In the genomic region with DNA sequence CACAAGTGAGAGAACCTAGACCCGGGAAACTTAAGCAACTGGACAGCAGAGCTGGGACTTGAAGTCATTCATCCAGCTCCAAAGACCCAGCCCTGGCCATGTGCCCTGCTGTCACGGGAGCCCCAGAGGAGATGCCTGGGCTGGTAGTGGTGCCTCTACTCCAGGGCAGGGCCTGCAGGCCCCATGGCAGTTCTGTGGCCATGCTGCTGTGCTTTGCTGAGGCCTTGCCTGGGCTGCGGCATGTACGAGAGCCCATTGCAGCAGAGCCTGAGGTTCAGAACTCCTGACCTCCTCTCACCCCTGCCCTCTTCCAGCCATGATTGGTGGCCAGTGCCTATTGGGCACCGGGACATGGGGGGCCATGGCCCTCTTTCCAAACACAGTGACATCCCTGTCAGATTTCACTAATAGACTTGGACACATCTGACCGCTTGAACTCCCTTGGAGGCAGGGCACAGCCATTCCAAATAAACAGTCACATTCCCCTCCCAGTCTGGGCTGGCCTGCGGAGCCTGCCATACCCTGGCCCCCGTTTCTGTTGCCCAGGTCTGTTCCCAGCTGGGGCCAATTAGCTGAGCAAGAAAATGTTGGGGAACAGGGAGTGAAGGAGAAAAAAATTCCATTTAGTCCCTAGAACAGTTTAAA, we compare ENCODE assay signal across 25 cellular contexts.
DNase-seq lines count a peak whose midpoint lies in the region; ATAC-seq and TF ChIP-seq lines count a peak whose summit lies in the region.
"Had no signal": no experiment of that assay in that cellular context is flagged by ENCODE, and none has a peak within 500 bp of the region (broad histone marks: within the 10 kb centered on the region; RNA-seq: fewer than 3 reads in every experiment).

No MANE protein-coding gene starts in this region.

- DNase-seq in activated CD8-positive, alpha-beta memory T cell treated with anti-CD3 and anti-CD28 coated beads for 24 hours, result peak; percentile 35
- DNase-seq in activated CD8-positive, alpha-beta memory T cell treated with anti-CD3 and anti-CD28 coated beads, Interleukin-2, amount 50 U/mL, for 4 hours, result no peak
- DNase-seq in coronary artery (ENCODE audit: low spot score) (peak; percentile 45), neuronal stem cell (ENCODE audit: low spot score) (no peak), mesenchymal stem cell (no peak), prostate gland (ENCODE audit: low spot score) (no peak), NCI-H1048 (lab: John Stamatoyannopoulos, UW) (no peak)
- no peak for DNase-seq in stimulated activated effector memory CD8-positive, alpha-beta T cell treated with anti-CD3 and anti-CD28 coated beads, Interleukin-12 subunit alpha, Interleukin-12 subunit beta, amount 100 ng/mL, for 72 hours (ENCODE audit: low spot score in 2 of 2)
- DNase-seq: 8988T; ACHN; BE2C; Karpas-422; NCI-H1092 treated with DMSO at 0.1 percent for 48 hours; NCI-H1436; NCI-H187; NCI-H2081 treated with DMSO at 0.1 percent for 48 hours; NCI-H2171; NCI-H446; NCI-H524 treated with DMSO at 0.1 percent for 48 hours; NCI-H774; NK-92 treated with Interleukin-12 subunit alpha and Interleukin-12 subunit beta, amount 100 ng/mL, for 24 hours; PC-9; SJCRH30 had no signal

- H4K91ac ChIP-seq in neuronal stem cell (ENCODE audit: low read depth, low read length, poor library complexity) (no peak overlapping the region), mesenchymal stem cell (ENCODE audit: low read length) (no peak overlapping the region)

- H3K36me3 Mint-ChIP-seq in stimulated activated effector memory CD8-positive, alpha-beta T cell treated with anti-CD3 and anti-CD28 coated beads, Interleukin-12 subunit alpha, Interleukin-12 subunit beta, amount 100 ng/mL, for 72 hours, result peaks cover 11% of the 10 kb centered on the region

- H2BK12ac ChIP-seq in neuronal stem cell (ENCODE audit: low read length) (no peak overlapping the region), mesenchymal stem cell (ENCODE audit: low read length in 2 of 2) (no peak overlapping the region)

- H3K4me1 ChIP-seq in neuronal stem cell (ENCODE audit: control insufficient read depth in 2 of 2, insufficient read depth in 1 of 2, low read depth in 1 of 2, low read length in 2 of 2) (peaks cover 0 to 3% of the 10 kb centered on the region in 2 donors), mesenchymal stem cell (ENCODE audit: control insufficient read depth, insufficient read depth, low read depth, low read length) (peaks cover 9% of the 10 kb centered on the region), prostate gland (replicated peaks) (no peaks in the 10 kb centered on the region)

- peak overlapping the region; percentile 14 for H2AK5ac ChIP-seq in neuronal stem cell (ENCODE audit: low read depth, low read length)
- no peak overlapping the region for H2AK5ac ChIP-seq in mesenchymal stem cell (ENCODE audit: low read length, severe bottlenecking)

- H3K4me3 ChIP-seq in coronary artery (no peak overlapping the region), neuronal stem cell (ENCODE audit: low read length in 2 of 2) (no peak overlapping the region), mesenchymal stem cell (ENCODE audit: insufficient read depth in 1 of 2, low read depth in 1 of 2, low read length in 2 of 2) (no peak overlapping the region), prostate gland (no peak overlapping the region)
- H3K4me3 ChIP-seq: PC-9, SJCRH30 had no signal

- H3K4me2 ChIP-seq in neuronal stem cell (ENCODE audit: insufficient read depth, low read length, poor library complexity, severe bottlenecking), result no peak overlapping the region
- no peak overlapping the region for H3K4me2 ChIP-seq in mesenchymal stem cell (ENCODE audit: low read length, poor library complexity, severe bottlenecking)
- H3K4me2 ChIP-seq: PC-9 had no signal

- H3K4ac ChIP-seq in neuronal stem cell (ENCODE audit: low read length) (no peak overlapping the region), mesenchymal stem cell (ENCODE audit: low read depth in 1 of 2, low read length in 2 of 2) (no peak overlapping the region)

- H3K9me3 ChIP-seq in neuronal stem cell (replicated peaks in 1 of 2; ENCODE audit: control insufficient read depth in 2 of 2, insufficient read depth in 1 of 2, low read depth in 1 of 2, low read length in 2 of 2), result no peaks in the 10 kb centered on the region
- no peaks in the 10 kb centered on the region for H3K9me3 ChIP-seq in mesenchymal stem cell (ENCODE audit: control insufficient read depth, low read length)
- no peaks in the 10 kb centered on the region for H3K9me3 ChIP-seq in prostate gland
- H3K9me3 ChIP-seq: BE2C, SJCRH30 had no signal

- no peak overlapping the region for H3K4me3 Mint-ChIP-seq in stimulated activated effector memory CD8-positive, alpha-beta T cell treated with anti-CD3 and anti-CD28 coated beads, Interleukin-12 subunit alpha, Interleukin-12 subunit beta, amount 100 ng/mL, for 72 hours
- H3K4me3 Mint-ChIP-seq: CD14-positive monocyte had no signal

- H3K36me3 ChIP-seq in neuronal stem cell (replicated peaks in 1 of 2; ENCODE audit: control insufficient read depth in 2 of 2, insufficient read depth in 2 of 2, low read length in 2 of 2) (peaks cover 0 to 14% of the 10 kb centered on the region in 2 donors), mesenchymal stem cell (ENCODE audit: control insufficient read depth in 1 of 2, insufficient read depth in 2 of 2, low read depth in 1 of 2, low read length in 2 of 2) (peaks cover 0 to 14% of the 10 kb centered on the region in 2 experiments), prostate gland (no peaks in the 10 kb centered on the region)
- H3K36me3 ChIP-seq: SJCRH30 had no signal

- H3K27me3 ChIP-seq in neuronal stem cell (ENCODE audit: control insufficient read depth in 3 of 3, insufficient read depth in 3 of 3, low read depth in 1 of 3, low read length in 3 of 3) (no peaks in the 10 kb centered on the region), mesenchymal stem cell (ENCODE audit: control insufficient read depth in 1 of 2, insufficient read depth in 1 of 2, low read length in 2 of 2) (no peaks in the 10 kb centered on the region), prostate gland (replicated peaks; ENCODE audit: insufficient read depth) (no peaks in the 10 kb centered on the region)
- H3K27me3 ChIP-seq: BE2C, SJCRH30 had no signal

- no peaks in the 10 kb centered on the region for H3K4me1 Mint-ChIP-seq in stimulated activated effector memory CD8-positive, alpha-beta T cell treated with anti-CD3 and anti-CD28 coated beads, Interleukin-12 subunit alpha, Interleukin-12 subunit beta, amount 100 ng/mL, for 72 hours
- H3K4me1 Mint-ChIP-seq: CD14-positive monocyte had no signal

- H3K9ac ChIP-seq in neuronal stem cell (ENCODE audit: low read depth, low read length, poor library complexity) (no peak overlapping the region), mesenchymal stem cell (ENCODE audit: low read length) (no peak overlapping the region)

- no peak overlapping the region for H3K14ac ChIP-seq in neuronal stem cell (ENCODE audit: low read length)
- H3K14ac ChIP-seq in mesenchymal stem cell (ENCODE audit: low read length in 2 of 2), result no peak overlapping the region

- WGBS in neuronal stem cell (ENCODE audit: extremely low coverage in 2 of 2, insufficient read length in 2 of 2, insufficient replicate concordance in 1 of 2), 2 donors, result no CpG with 5 or more reads among the region's 8 CpGs
- WGBS in mesenchymal stem cell, result 88% methylated on average over 7 of the region's 8 CpGs
- 87% methylated on average over 8 of the region's 8 CpGs for WGBS in prostate gland

- H2AFZ ChIP-seq in neuronal stem cell (ENCODE audit: low read length), result no peak overlapping the region
- no peak overlapping the region for H2AFZ ChIP-seq in mesenchymal stem cell (ENCODE audit: low read depth, low read length)
- H2AFZ ChIP-seq: PC-9 had no signal

- H3K27ac ChIP-seq in coronary artery, result no peak overlapping the region
- no peak overlapping the region for H3K27ac ChIP-seq in neuronal stem cell (replicated peaks; ENCODE audit: low read length)
- no peak overlapping the region for H3K27ac ChIP-seq in mesenchymal stem cell (ENCODE audit: low read length, poor library complexity, severe bottlenecking)
- no peak overlapping the region for H3K27ac ChIP-seq in prostate gland
- H3K27ac ChIP-seq: SJCRH30 had no signal

- H3K23ac ChIP-seq in neuronal stem cell (ENCODE audit: low read depth, low read length, poor library complexity) (no peak overlapping the region), mesenchymal stem cell (ENCODE audit: low read length in 2 of 2) (no peak overlapping the region)

- no peak overlapping the region for H2BK120ac ChIP-seq in neuronal stem cell (ENCODE audit: low read depth, low read length)
- no peak overlapping the region for H2BK120ac ChIP-seq in mesenchymal stem cell (ENCODE audit: low read depth, low read length)

- H4K8ac ChIP-seq in neuronal stem cell (ENCODE audit: low read depth, low read length) (no peak overlapping the region), mesenchymal stem cell (ENCODE audit: low read length) (no peak overlapping the region)

- ATAC-seq in stimulated activated effector memory CD8-positive, alpha-beta T cell treated with anti-CD3 and anti-CD28 coated beads, Interleukin-12 subunit alpha, Interleukin-12 subunit beta, amount 100 ng/mL, for 72 hours, result no peak
- ATAC-seq: Right ventricle myocardium inferior had no signal

- H2BK15ac ChIP-seq in neuronal stem cell (ENCODE audit: low read length) (no peak overlapping the region), mesenchymal stem cell (ENCODE audit: low read depth, poor library complexity, severe bottlenecking) (no peak overlapping the region)

- H3K79me1 ChIP-seq in neuronal stem cell (ENCODE audit: low read depth, low read length) (no peaks in the 10 kb centered on the region), mesenchymal stem cell (replicated peaks; ENCODE audit: low read length, poor library complexity, severe bottlenecking) (no peaks in the 10 kb centered on the region)

- no peak for TF ChIP-seq CTCF in coronary artery (IDR thresholded peaks at IDR 0.05)
- no peak for TF ChIP-seq CTCF in prostate gland (IDR thresholded peaks at IDR 0.05)

- H3K9me3 Mint-ChIP-seq in stimulated activated effector memory CD8-positive, alpha-beta T cell treated with anti-CD3 and anti-CD28 coated beads, Interleukin-12 subunit alpha, Interleukin-12 subunit beta, amount 100 ng/mL, for 72 hours, result no peaks in the 10 kb centered on the region
- H3K9me3 Mint-ChIP-seq: CD14-positive monocyte had no signal

- H2BK5ac ChIP-seq in neuronal stem cell (ENCODE audit: low read length), result no peak overlapping the region
- H2BK5ac ChIP-seq in mesenchymal stem cell (ENCODE audit: low read depth, low read length, poor library complexity, severe bottlenecking), result no peak overlapping the region

- H3K27ac Mint-ChIP-seq in stimulated activated effector memory CD8-positive, alpha-beta T cell treated with anti-CD3 and anti-CD28 coated beads, Interleukin-12 subunit alpha, Interleukin-12 subunit beta, amount 100 ng/mL, for 72 hours, result peak overlapping the region; percentile 34

- H3K18ac ChIP-seq in neuronal stem cell (ENCODE audit: low read length), result no peak overlapping the region
- no peak overlapping the region for H3K18ac ChIP-seq in mesenchymal stem cell (ENCODE audit: low read depth in 1 of 2, low read length in 2 of 2)

- intact Hi-C loops in prostate gland (cut with DNase I), result no loop called here

- no peak for TF ChIP-seq POLR2A in prostate gland (IDR thresholded peaks at IDR 0.05)

Comparison
In these comparisons a context has a peak if more than half of its experiments do, and no peak if none do; other contexts are left out.
1. DNase-seq: peak in activated CD8-positive, alpha-beta memory T cell treated with anti-CD3 and anti-CD28 coated beads for 24 hours (single experiment) and coronary artery (single experiment); none in activated CD8-positive, alpha-beta memory T cell treated with anti-CD3 and anti-CD28 coated beads, Interleukin-2, amount 50 U/mL, for 4 hours (single experiment), neuronal stem cell (single experiment), stimulated activated effector memory CD8-positive, alpha-beta T cell treated with anti-CD3 and anti-CD28 coated beads, Interleukin-12 subunit alpha, Interleukin-12 subunit beta, amount 100 ng/mL, for 72 hours (0 of 2), mesenchymal stem cell (single experiment), prostate gland (single experiment) and NCI-H1048 (single experiment).